Comparison of ENCODE assay signal across 11 cellular contexts in genomic region chr6:108902389-108902792, GRCh38. TPM values are rescaled to one million over a fixed set of nuclear protein-coding genes. Genes with fewer than 3 reads are reported as not detected.
DNase-seq lines count a peak whose midpoint lies in the region; ATAC-seq and TF ChIP-seq lines count a peak whose summit lies in the region.
"Had no signal": no experiment of that assay in that cellular context is flagged by ENCODE, and none has a peak within 500 bp of the region (broad histone marks: within the 10 kb centered on the region; RNA-seq: fewer than 3 reads in every experiment).

No MANE protein-coding gene starts in this region.

- peak overlapping the region; percentile 12 for H3K27ac Mint-ChIP-seq in T-helper 1 cell treated with Interleukin-12 subunit alpha and Interleukin-12 subunit beta and Interleukin-4 antibody, amounts not matched to agents 30 μg/mL and 1 μg/mL, for 36 hours

- H3K36me3 Mint-ChIP-seq in T-helper 1 cell treated with Interleukin-12 subunit alpha and Interleukin-12 subunit beta and Interleukin-4 antibody, amounts not matched to agents 30 μg/mL and 1 μg/mL, for 36 hours (ENCODE audit: low read depth): peaks cover 7% of the 10 kb centered on the region

- no peak overlapping the region for H3K4me3 Mint-ChIP-seq in T-helper 1 cell treated with Interleukin-12 subunit alpha and Interleukin-12 subunit beta and Interleukin-4 antibody, amounts not matched to agents 30 μg/mL and 1 μg/mL, for 36 hours

- H3K9me3 Mint-ChIP-seq in T-helper 1 cell treated with Interleukin-12 subunit alpha and Interleukin-12 subunit beta and Interleukin-4 antibody, amounts not matched to agents 30 μg/mL and 1 μg/mL, for 36 hours: no peaks in the 10 kb centered on the region

- H3K9me3 ChIP-seq in left ventricle myocardium inferior (replicated peaks) (no peaks in the 10 kb centered on the region), thoracic aorta (no peaks in the 10 kb centered on the region), HAP-1 (no peaks in the 10 kb centered on the region)
- H3K9me3 ChIP-seq: Caco-2 had no signal

- intact Hi-C loops in left ventricle myocardium inferior (cut with micrococcal nuclease): loop anchor here (5.0 kb wide), 1 partner anchor 170 kb away; no protein-coding TSS in a partner anchor
- intact Hi-C loops in Right ventricle myocardium superior (cut with DNase I): loop anchor here (10.0 kb wide), 1 partner anchor 92 kb away; no protein-coding TSS in a partner anchor

- H3K27me3 ChIP-seq in left ventricle myocardium inferior (ENCODE audit: low read depth) (no peaks in the 10 kb centered on the region), thoracic aorta (replicated peaks; ENCODE audit: insufficient read depth) (no peaks in the 10 kb centered on the region), HAP-1 (ENCODE audit: low read depth) (peaks cover 6% of the 10 kb centered on the region)

- H3K27ac ChIP-seq in left ventricle myocardium inferior (replicated peaks): peak overlapping the region; percentile 69
- H3K27ac ChIP-seq in thoracic aorta: peak overlapping the region; percentile 11 to 55

- peaks cover 23% of the 10 kb centered on the region for H3K27me3 Mint-ChIP-seq in T-helper 1 cell treated with Interleukin-12 subunit alpha and Interleukin-12 subunit beta and Interleukin-4 antibody, amounts not matched to agents 30 μg/mL and 1 μg/mL, for 36 hours (ENCODE audit: low read depth)

- no peak for TF ChIP-seq CTCF in left ventricle myocardium inferior (IDR thresholded peaks at IDR 0.05; ENCODE audit: borderline replicate concordance)
- no peak for TF ChIP-seq CTCF in fibroblast of pulmonary artery (IDR thresholded peaks at IDR 0.05; ENCODE audit: low read length, missing control alignments)
- TF ChIP-seq CTCF in thoracic aorta (IDR thresholded peaks at IDR 0.05): no peak

- DNase-seq in left ventricle myocardium inferior (no peak), Right ventricle myocardium superior (no peak), fibroblast of pulmonary artery (ENCODE audit: low read depth) (peak; percentile 73), thoracic aorta (ENCODE audit: low spot score) (no peak), HAP-1 (ENCODE audit: low spot score in 2 of 2) (no peak), NCI-H1930 (lab: John Stamatoyannopoulos, UW) (no peak)
- DNase-seq: activated CD4-positive, alpha-beta T cell treated with anti-CD3 and anti-CD28 coated beads for 48 hours; Caco-2; NCI-H226 had no signal

- peaks cover 30% of the 10 kb centered on the region for H3K4me1 Mint-ChIP-seq in T-helper 1 cell treated with Interleukin-12 subunit alpha and Interleukin-12 subunit beta and Interleukin-4 antibody, amounts not matched to agents 30 μg/mL and 1 μg/mL, for 36 hours (ENCODE audit: low read depth)

- H3K4me1 ChIP-seq in left ventricle myocardium inferior (peaks cover 48% of the 10 kb centered on the region), thoracic aorta (ENCODE audit: control insufficient read depth in 1 of 2, low read depth in 2 of 2) (peaks cover 7 to 25% of the 10 kb centered on the region in 2 donors), HAP-1 (no peaks in the 10 kb centered on the region)

- H3K36me3 ChIP-seq in left ventricle myocardium inferior: no peaks in the 10 kb centered on the region
- H3K36me3 ChIP-seq in thoracic aorta: no peaks in the 10 kb centered on the region
- no peaks in the 10 kb centered on the region for H3K36me3 ChIP-seq in HAP-1 (replicated peaks)

- no peak for ATAC-seq in Right ventricle myocardium superior (ENCODE audit: poor library complexity)
- ATAC-seq in thoracic aorta (ENCODE audit: insufficient number of reproducible peaks, low FRiP score, low read depth): no peak
- no peak for ATAC-seq in HG03280 (IDR thresholded peaks at IDR 0.05; ENCODE audit: unreplicated experiment)

- in situ Hi-C loops in HAP-1 (cut with MboI; ENCODE audit: low sequenced_read_pairs): loop anchor here (10.0 kb wide), 1 partner anchor 162 kb away; no protein-coding TSS in a partner anchor

- H3K4me3 ChIP-seq in left ventricle myocardium inferior: no peak overlapping the region
- no peak overlapping the region for H3K4me3 ChIP-seq in fibroblast of pulmonary artery (replicated peaks; ENCODE audit: low read depth, low read length)
- H3K4me3 ChIP-seq in thoracic aorta: no peak overlapping the region
- H3K4me3 ChIP-seq in HAP-1: no peak overlapping the region

RNA-seq across cellular contexts. Expression of gene ARMC2, which starts 54.2 kb away (rescaled TPM):
- 14.0 TPM for total RNA-seq in left ventricle myocardium inferior
- 9.5 TPM for total RNA-seq in Right ventricle myocardium superior
- total RNA-seq in thoracic aorta: 10 to 100 TPM; 11.5 to 22.5 TPM
